Comparison of ENCODE assay signal across 14 cellular contexts in the genomic region with DNA sequence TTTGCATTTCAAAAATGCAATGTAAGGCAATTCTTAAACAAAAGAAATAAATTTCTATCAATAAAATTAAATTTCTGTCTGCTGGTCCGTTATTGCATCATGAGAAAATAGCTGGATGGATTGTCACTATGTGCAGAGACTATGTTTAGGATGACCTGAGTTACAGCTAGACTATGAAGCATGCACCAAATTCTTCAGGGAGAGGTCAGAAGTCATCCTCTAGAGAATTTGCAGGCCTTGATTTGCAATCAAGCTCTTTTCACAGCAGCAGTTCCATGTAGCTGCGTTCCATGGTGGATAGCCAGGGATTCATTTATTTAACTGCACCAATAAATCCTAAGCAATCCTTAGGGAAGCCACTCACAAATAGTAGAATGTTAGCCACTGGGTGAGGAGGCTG.
DNase-seq lines count a peak whose midpoint lies in the region; TF ChIP-seq lines count a peak whose summit lies in the region.
"Had no signal": no experiment of that assay in that cellular context is flagged by ENCODE, and none has a peak within 500 bp of the region (broad histone marks: within the 10 kb centered on the region; RNA-seq: fewer than 3 reads in every experiment).

No MANE protein-coding gene starts in this region.

- H2BK15ac ChIP-seq in mesenchymal stem cell (ENCODE audit: low read depth, poor library complexity, severe bottlenecking): no peak overlapping the region

- H3K9me3 ChIP-seq in mesenchymal stem cell (ENCODE audit: control insufficient read depth, low read length): no peaks in the 10 kb centered on the region

- WGBS in mesenchymal stem cell: 40% methylated on average over 1 of the region's 2 CpGs

- peak overlapping the region; percentile 86 to 96 for H2BK12ac ChIP-seq in mesenchymal stem cell (ENCODE audit: low read length in 2 of 2)

- H3K23ac ChIP-seq in mesenchymal stem cell (ENCODE audit: low read length in 2 of 2): no peak overlapping the region

- H3K36me3 Mint-ChIP-seq in HFFc6 (ENCODE audit: low read depth) (peaks cover 30% of the 10 kb centered on the region), chondrocyte (ENCODE audit: low read depth) (no peaks in the 10 kb centered on the region)

- H3K27ac ChIP-seq in mesenchymal stem cell (ENCODE audit: low read length, poor library complexity, severe bottlenecking): peak overlapping the region; percentile 97

- no peak for TF ChIP-seq CTCF in HFFc6 (IDR thresholded peaks at IDR 0.05)
- TF ChIP-seq CTCF in chondrocyte (IDR thresholded peaks at IDR 0.05): no peak

- H3K36me3 ChIP-seq in mesenchymal stem cell (ENCODE audit: control insufficient read depth in 1 of 2, insufficient read depth in 2 of 2, low read depth in 1 of 2, low read length in 2 of 2): no peaks in the 10 kb centered on the region

- H3K27ac Mint-ChIP-seq in HFFc6: peak overlapping the region; percentile 96
- peak overlapping the region; percentile 88 for H3K27ac Mint-ChIP-seq in chondrocyte (ENCODE audit: unreplicated experiment)

- H3K4ac ChIP-seq in mesenchymal stem cell (ENCODE audit: low read depth in 1 of 2, low read length in 2 of 2): peak overlapping the region; percentile 93 to 96

- no peaks in the 10 kb centered on the region for H3K79me1 ChIP-seq in mesenchymal stem cell (replicated peaks; ENCODE audit: low read length, poor library complexity, severe bottlenecking)

- H2AFZ ChIP-seq in mesenchymal stem cell (ENCODE audit: low read depth, low read length): no peak overlapping the region

- H3K9me3 Mint-ChIP-seq in HFFc6 (no peaks in the 10 kb centered on the region), chondrocyte (ENCODE audit: low read depth) (no peaks in the 10 kb centered on the region)

- peak overlapping the region; percentile 96 for H2BK120ac ChIP-seq in mesenchymal stem cell (ENCODE audit: low read depth, low read length)

- H3K4me3 ChIP-seq in mesenchymal stem cell (ENCODE audit: insufficient read depth in 1 of 2, low read depth in 1 of 2, low read length in 2 of 2): no peak overlapping the region
- H3K4me3 ChIP-seq: K562 had no signal

- peak overlapping the region; percentile 99 for H2AK5ac ChIP-seq in mesenchymal stem cell (ENCODE audit: low read length, severe bottlenecking)

- peaks cover 22% of the 10 kb centered on the region for H3K4me1 ChIP-seq in mesenchymal stem cell (ENCODE audit: control insufficient read depth, insufficient read depth, low read depth, low read length)

- H2BK5ac ChIP-seq in mesenchymal stem cell (ENCODE audit: low read depth, low read length, poor library complexity, severe bottlenecking): peak overlapping the region; percentile 89

- no peak overlapping the region for H3K14ac ChIP-seq in mesenchymal stem cell (ENCODE audit: low read length in 2 of 2)

- DNase-seq in AG08395 (ENCODE audit: low spot score) (peak; percentile 43), HFFc6 (peak; percentile 78), chondrocyte (ENCODE audit: low spot score) (no peak), mesenchymal stem cell (peak; percentile 83), medulla oblongata (ENCODE audit: extremely low spot score) (no peak), HUDEP-2 (lab: John Stamatoyannopoulos, UW; ENCODE audit: unreplicated experiment in 76 of 76) (no peak), NCI-H510A (lab: John Stamatoyannopoulos, UW) (no peak)
- no peak for DNase-seq in activated CD4-positive, alpha-beta T cell treated with anti-CD3 and anti-CD28 coated beads for 1 hour
- DNase-seq: activated gamma-delta T cell, NCI-H146, NCI-H524 treated with DMSO at 0.1 percent for 48 hours, posterior cingulate gyrus, RPMI8226 had no signal

- H3K4me3 Mint-ChIP-seq in HFFc6 (peak overlapping the region; percentile 29), chondrocyte (ENCODE audit: unreplicated experiment) (no peak overlapping the region)

- no peaks in the 10 kb centered on the region for H3K27me3 ChIP-seq in mesenchymal stem cell (ENCODE audit: control insufficient read depth in 1 of 2, insufficient read depth in 1 of 2, low read length in 2 of 2)

- H3K4me1 Mint-ChIP-seq in HFFc6 (ENCODE audit: low read depth) (peaks cover 83% of the 10 kb centered on the region), chondrocyte (ENCODE audit: low read depth) (peaks cover 65% of the 10 kb centered on the region)

- H3K9ac ChIP-seq in mesenchymal stem cell (ENCODE audit: low read length): peak overlapping the region; percentile 59

- peak overlapping the region; percentile 99 for H4K91ac ChIP-seq in mesenchymal stem cell (ENCODE audit: low read length)

- peak overlapping the region; percentile 98 for H4K8ac ChIP-seq in mesenchymal stem cell (ENCODE audit: low read length)

- peak overlapping the region; percentile 97 to 100 for H3K18ac ChIP-seq in mesenchymal stem cell (ENCODE audit: low read depth in 1 of 2, low read length in 2 of 2)

- H3K27me3 Mint-ChIP-seq in HFFc6 (ENCODE audit: insufficient read depth) (no peaks in the 10 kb centered on the region), chondrocyte (ENCODE audit: low read depth) (no peaks in the 10 kb centered on the region)

- no peak overlapping the region for H3K4me2 ChIP-seq in mesenchymal stem cell (ENCODE audit: low read length, poor library complexity, severe bottlenecking)

Comparison
In these comparisons a context has a peak if more than half of its experiments do, and no peak if none do; other contexts are left out.
1. DNase-seq: peak in AG08395 (single experiment), HFFc6 (single experiment) and mesenchymal stem cell (single experiment); none in chondrocyte (single experiment), medulla oblongata (single experiment), HUDEP-2 (0 of 76), NCI-H510A (single experiment) and activated CD4-positive, alpha-beta T cell treated with anti-CD3 and anti-CD28 coated beads for 1 hour (single experiment).